26 cellular contexts compared by ENCODE assay signal in the genomic region with DNA sequence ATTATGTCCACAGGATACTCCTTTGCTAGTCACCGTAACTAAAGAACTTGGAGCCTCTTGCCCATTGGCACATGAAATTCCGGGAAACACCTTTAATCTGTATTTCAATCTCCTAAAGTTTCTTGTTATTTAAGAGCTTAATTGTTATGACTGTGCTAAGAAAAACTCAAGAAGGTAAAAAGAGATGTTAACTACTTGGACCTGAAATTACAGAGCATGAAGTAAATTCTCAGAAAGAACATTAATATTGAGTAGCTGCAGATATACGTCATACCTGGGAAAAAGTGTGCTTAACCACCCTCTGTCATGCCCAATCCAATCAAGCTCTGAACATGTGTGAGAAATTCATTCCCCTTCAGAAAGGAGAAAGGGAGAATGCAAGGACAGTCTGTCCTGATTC.
DNase-seq lines count a peak whose midpoint lies in the region; ATAC-seq and FAIRE-seq lines count a peak whose summit lies in the region.
"Had no signal": no experiment of that assay in that cellular context is flagged by ENCODE, and none has a peak within 500 bp of the region (broad histone marks: within the 10 kb centered on the region; RNA-seq: fewer than 3 reads in every experiment).

No MANE protein-coding gene starts in this region.

- WGBS in trophoblast cell (ENCODE audit: extremely low coverage, insufficient coverage, insufficient read length) = no CpG with 5 or more reads among the region's 3 CpGs

- no peak overlapping the region for H3K4me3 ChIP-seq in ACC112 (ENCODE audit: low read depth, low read length)
- H3K4me3 ChIP-seq in trophoblast cell (ENCODE audit: low read depth, low read length) = no peak overlapping the region
- H3K4me3 ChIP-seq: BLaER1 treated with 17β-estradiol and CSF1 and Interleukin-3, amounts not matched to agents 10 nM and 100 nM; GM23248; HAP-1 had no signal

- H2AFZ ChIP-seq in ACC112 (ENCODE audit: low read length, unreplicated experiment) = peak overlapping the region; percentile 22
- no peak overlapping the region for H2AFZ ChIP-seq in trophoblast cell (ENCODE audit: insufficient read depth, low read length, poor library complexity)
- H2AFZ ChIP-seq: GM23248 had no signal

- H3K36me3 ChIP-seq in ACC112 (ENCODE audit: insufficient read depth, low read length) (no peaks in the 10 kb centered on the region), trophoblast cell (ENCODE audit: control insufficient read depth in 1 of 2, insufficient read depth in 2 of 2, low read length in 2 of 2) (no peaks in the 10 kb centered on the region)
- H3K36me3 ChIP-seq: BE2C; BLaER1 treated with 17β-estradiol and CSF1 and Interleukin-3, amounts not matched to agents 10 nM and 100 nM; HAP-1 had no signal

- H3K4me1 ChIP-seq in ACC112 (ENCODE audit: control insufficient read depth, insufficient read depth, low read length, unreplicated experiment) = no peaks in the 10 kb centered on the region
- no peaks in the 10 kb centered on the region for H3K4me1 ChIP-seq in trophoblast cell (ENCODE audit: control insufficient read depth in 1 of 2, insufficient read depth in 2 of 2, low read length in 2 of 2)
- H3K4me1 ChIP-seq: BE2C; BLaER1 treated with 17β-estradiol and CSF1 and Interleukin-3, amounts not matched to agents 10 nM and 100 nM; HAP-1 had no signal

- no peak overlapping the region for H2BK12ac ChIP-seq in trophoblast cell (ENCODE audit: low read length)

- no peak overlapping the region for H3K4me2 ChIP-seq in trophoblast cell (ENCODE audit: low read length)
- H3K4me2 ChIP-seq: BLaER1 treated with 17β-estradiol and CSF1 and Interleukin-3, amounts not matched to agents 10 nM and 100 nM had no signal

- peak overlapping the region; percentile 61 for H3K9ac ChIP-seq in trophoblast cell (ENCODE audit: low read length)
- H3K9ac ChIP-seq: BLaER1 treated with 17β-estradiol and CSF1 and Interleukin-3, amounts not matched to agents 10 nM and 100 nM; GM23248 had no signal

- peaks cover 26% of the 10 kb centered on the region for H3K4me1 Mint-ChIP-seq in activated CD4-positive, alpha-beta T cell treated with anti-CD3 and anti-CD28 coated beads for 36 hours
- H3K4me1 Mint-ChIP-seq: CD14-positive monocyte; CD8-positive, alpha-beta memory T cell had no signal

- no peak overlapping the region for H3K4me3 Mint-ChIP-seq in activated CD4-positive, alpha-beta T cell treated with anti-CD3 and anti-CD28 coated beads for 36 hours
- H3K4me3 Mint-ChIP-seq: CD14-positive monocyte; CD4-positive, alpha-beta T cell; CD8-positive, alpha-beta memory T cell; HFFc6 had no signal

- no peak overlapping the region for H3K27ac ChIP-seq in ACC112 (ENCODE audit: low read depth, low read length)
- H3K27ac ChIP-seq in trophoblast cell (ENCODE audit: low read depth, low read length) = no peak overlapping the region
- H3K27ac ChIP-seq: 22Rv1; BLaER1 treated with 17β-estradiol and CSF1 and Interleukin-3, amounts not matched to agents 10 nM and 100 nM; GM23248 had no signal

- no peak overlapping the region for H3K23ac ChIP-seq in trophoblast cell (ENCODE audit: low read length)

- no peak overlapping the region for H2BK5ac ChIP-seq in trophoblast cell (ENCODE audit: low read depth, low read length, poor library complexity)

- H3K27me3 ChIP-seq in ACC112 (ENCODE audit: insufficient read depth, low read length) (no peaks in the 10 kb centered on the region), trophoblast cell (ENCODE audit: insufficient read depth, low read length) (no peaks in the 10 kb centered on the region)
- H3K27me3 ChIP-seq: BE2C; BLaER1 treated with 17β-estradiol and CSF1 and Interleukin-3, amounts not matched to agents 10 nM and 100 nM had no signal

- no peak for DNase-seq in activated CD4-positive, alpha-beta T cell treated with anti-CD3 and anti-CD28 coated beads for 36 hours
- DNase-seq in activated CD4-positive, alpha-beta T cell treated with anti-CD3 and anti-CD28 coated beads, Interleukin-2, amount 50 U/mL, for 48 hours = no peak
- no peak for DNase-seq in HTR-8/SVneo (ENCODE audit: insufficient read length, low spot score)
- DNase-seq in trophoblast cell = peak in 1 of 2 donors; percentile 26
- no peak for DNase-seq in left lobe of liver (ENCODE audit: low spot score)
- no peak for DNase-seq in NCI-H524 (lab: John Stamatoyannopoulos, UW)
- DNase-seq: ACHN; AML-193; BE2C; CD4-positive, alpha-beta T cell; CD8-positive, alpha-beta memory T cell; DMS 273 treated with DMSO at 0.1 percent for 48 hours; DMS79 treated with DMSO at 0.1 percent for 48 hours; GM23248; HFFc6 had no signal

- H4K8ac ChIP-seq in trophoblast cell (ENCODE audit: low read depth, low read length) = no peak overlapping the region

- H3K79me1 ChIP-seq in trophoblast cell (ENCODE audit: low read length) = no peaks in the 10 kb centered on the region

- no peak overlapping the region for H3K14ac ChIP-seq in trophoblast cell (ENCODE audit: low read length)

- H2BK120ac ChIP-seq in trophoblast cell (ENCODE audit: insufficient read depth, low read length, poor library complexity) = no peak overlapping the region

- H3K36me3 Mint-ChIP-seq in activated CD4-positive, alpha-beta T cell treated with anti-CD3 and anti-CD28 coated beads for 36 hours (ENCODE audit: low read depth) = peaks cover 9% of the 10 kb centered on the region
- H3K36me3 Mint-ChIP-seq: CD14-positive monocyte had no signal

- no peak overlapping the region for H3K27ac Mint-ChIP-seq in activated CD4-positive, alpha-beta T cell treated with anti-CD3 and anti-CD28 coated beads for 36 hours
- H3K27ac Mint-ChIP-seq: CD14-positive monocyte; CD4-positive, alpha-beta T cell; CD8-positive, alpha-beta memory T cell; HFFc6 had no signal

- H3K79me2 ChIP-seq in ACC112 (ENCODE audit: control insufficient read depth, insufficient read depth, low read length, unreplicated experiment) = no peaks in the 10 kb centered on the region
- H3K79me2 ChIP-seq in trophoblast cell (ENCODE audit: control insufficient read depth, insufficient read depth, low read length, poor library complexity) = no peaks in the 10 kb centered on the region

- no peak overlapping the region for H3K18ac ChIP-seq in trophoblast cell (ENCODE audit: low read length)

- no peak overlapping the region for H4K12ac ChIP-seq in trophoblast cell (ENCODE audit: low read depth, low read length)

- no peak overlapping the region for H3K4ac ChIP-seq in trophoblast cell (ENCODE audit: low read depth, low read length)

- no peak overlapping the region for H2AK5ac ChIP-seq in trophoblast cell (ENCODE audit: low read length)

- intact Hi-C loops in activated CD4-positive, alpha-beta T cell treated with anti-CD3 and anti-CD28 coated beads for 36 hours (cut with DNase I, micrococcal nuclease) = no loop called here

- no peaks in the 10 kb centered on the region for H3K27me3 Mint-ChIP-seq in activated CD4-positive, alpha-beta T cell treated with anti-CD3 and anti-CD28 coated beads for 36 hours
- H3K27me3 Mint-ChIP-seq: CD4-positive, alpha-beta T cell had no signal

- H3K9me3 Mint-ChIP-seq in activated CD4-positive, alpha-beta T cell treated with anti-CD3 and anti-CD28 coated beads for 36 hours (ENCODE audit: low read depth) = peaks cover 5% of the 10 kb centered on the region
- H3K9me3 Mint-ChIP-seq: CD4-positive, alpha-beta T cell; CD8-positive, alpha-beta memory T cell; HFFc6 had no signal

- CTCF ChIA-PET in activated CD4-positive, alpha-beta T cell treated with anti-CD3 and anti-CD28 coated beads for 36 hours (lab: Charles Lee) = interaction anchor here (0.6 to 1.1 kb wide), 3 partner anchors 87 to 366 kb away, joined by 3 to 4 read pairs (median 3); no protein-coding TSS in a partner anchor

- POLR2A ChIA-PET in activated CD4-positive, alpha-beta T cell treated with anti-CD3 and anti-CD28 coated beads for 36 hours (lab: Charles Lee) = interaction anchor here (0.6 kb wide), 1 partner anchor 983 kb away, joined by 8 read pairs; no protein-coding TSS in a partner anchor

- no peak overlapping the region for H4K91ac ChIP-seq in trophoblast cell (ENCODE audit: low read depth, low read length)

- peak; percentile 63 for FAIRE-seq in HTR-8/SVneo (lab: Jason Lieb, UNC)
- FAIRE-seq: A204.1, D721Med, G401.6, GM12892, H54 had no signal

- no peaks in the 10 kb centered on the region for H3K9me3 ChIP-seq in trophoblast cell (ENCODE audit: insufficient read depth, low read depth, low read length)
- H3K9me3 ChIP-seq: BE2C; BLaER1 treated with 17β-estradiol and CSF1 and Interleukin-3, amounts not matched to agents 10 nM and 100 nM; HAP-1 had no signal

- peak; percentile 33 for ATAC-seq in activated CD4-positive, alpha-beta T cell treated with anti-CD3 and anti-CD28 coated beads for 36 hours
- ATAC-seq in left lobe of liver (no peak), GM21381 (IDR thresholded peaks at IDR 0.05; ENCODE audit: unreplicated experiment) (no peak)
